16 cellular contexts compared by ENCODE assay signal in the genomic region with DNA sequence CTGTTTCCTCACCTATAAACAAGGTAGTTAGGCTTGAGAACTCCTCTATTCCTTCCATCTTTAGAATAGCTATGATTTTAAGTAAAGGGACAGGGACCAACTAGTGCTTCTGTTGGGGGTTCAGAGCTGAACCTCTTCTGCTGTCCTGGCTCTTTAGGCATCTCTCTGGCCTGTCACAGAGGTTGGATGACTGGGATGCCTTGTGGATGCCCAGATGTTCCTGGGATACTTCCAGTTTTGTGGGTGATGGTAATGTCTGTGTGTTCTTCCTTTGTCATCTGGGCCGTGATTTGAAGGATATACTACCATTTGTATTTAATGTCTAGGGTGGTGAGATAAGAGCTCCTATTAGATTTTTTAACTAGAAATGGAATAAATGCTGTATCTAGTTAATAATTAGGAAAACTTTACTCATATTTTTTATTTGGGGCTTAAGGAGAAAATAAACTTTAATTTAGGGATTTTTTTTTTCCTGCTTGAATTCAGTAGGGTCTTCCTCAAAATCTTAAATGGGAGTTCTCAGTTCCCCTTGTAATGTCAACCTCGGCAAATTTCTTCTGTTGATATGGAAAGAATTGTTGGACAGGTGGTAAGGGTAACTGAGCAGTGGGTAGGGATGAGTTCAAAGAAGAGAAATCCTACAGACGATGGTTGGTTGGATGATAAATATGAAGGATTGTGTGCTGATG. TPM values are rescaled to one million over a fixed set of nuclear protein-coding genes. Genes with fewer than 3 reads are reported as not detected.
A peak's percentile ranks its signal among the peaks of the same experiment; 100 is the strongest.
DNase-seq lines count a peak whose midpoint lies in the region; ATAC-seq and TF ChIP-seq lines count a peak whose summit lies in the region.
"Had no signal": no experiment of that assay in that cellular context is flagged by ENCODE, and none has a peak within 500 bp of the region (broad histone marks: within the 10 kb centered on the region; RNA-seq: fewer than 3 reads in every experiment).

No MANE protein-coding gene starts in this region.

- peak overlapping the region; percentile 49 for H3K4me2 ChIP-seq in skeletal muscle satellite cell (ENCODE audit: low read length)

- H3K27ac Mint-ChIP-seq in endothelial cell (ENCODE audit: unreplicated experiment), result peak overlapping the region; percentile 70
- H3K27ac Mint-ChIP-seq: dendritic cell treated with granulocyte-macrophage colony-stimulating factor and Interleukin-4, amounts not matched to agents 40 ng/mL and 50 ng/mL, for 4 days had no signal

- ATAC-seq in esophagus mucosa, result no peak

- H3K4me1 ChIP-seq in skeletal muscle satellite cell (ENCODE audit: control insufficient read depth, insufficient read depth, low read length), result peaks cover 61% of the 10 kb centered on the region
- H3K4me1 ChIP-seq: prostate gland had no signal

- H3K9ac ChIP-seq in skeletal muscle satellite cell (ENCODE audit: low read depth, low read length), result peak overlapping the region; percentile 47

- TF ChIP-seq CTCF in C4-2B (conservative IDR thresholded peaks at IDR 0.05), result no peak
- TF ChIP-seq CTCF in endothelial cell (IDR thresholded peaks at IDR 0.05; ENCODE audit: unreplicated experiment), result no peak

- H3K36me3 Mint-ChIP-seq in endothelial cell (ENCODE audit: low read depth, unreplicated experiment), result peaks cover 4% of the 10 kb centered on the region

- peak overlapping the region; percentile 57; the same call in 1 of the 2 replicates for H3K27ac ChIP-seq in C4-2B
- H3K27ac ChIP-seq: esophagus squamous epithelium, prostate gland had no signal

- H3K4me3 ChIP-seq in skeletal muscle satellite cell (ENCODE audit: low read length), result no peak overlapping the region
- H3K4me3 ChIP-seq: esophagus squamous epithelium, Peyer's patch, prostate gland had no signal

- no peaks in the 10 kb centered on the region for H3K27me3 ChIP-seq in skeletal muscle satellite cell (ENCODE audit: control insufficient read depth, insufficient read depth, low read length)
- H3K27me3 ChIP-seq: esophagus squamous epithelium, Peyer's patch had no signal

- H3K36me3 ChIP-seq in skeletal muscle satellite cell (ENCODE audit: insufficient read depth, low read length), result peaks cover 4% of the 10 kb centered on the region
- H3K36me3 ChIP-seq: esophagus squamous epithelium, Peyer's patch, prostate gland had no signal

- peaks cover 25% of the 10 kb centered on the region for H3K4me1 Mint-ChIP-seq in endothelial cell (ENCODE audit: unreplicated experiment)

- no peaks in the 10 kb centered on the region for H3K9me3 Mint-ChIP-seq in endothelial cell (ENCODE audit: unreplicated experiment)
- H3K9me3 Mint-ChIP-seq: dendritic cell treated with granulocyte-macrophage colony-stimulating factor and Interleukin-4, amounts not matched to agents 40 ng/mL and 50 ng/mL, for 4 days had no signal

- in situ Hi-C loops in KBM-7 (cut with MboI; ENCODE audit: low pct_unique_long_range_greater_than_20kb, low sequenced_read_pairs), result no loop called here

- DNase-seq in NCI-H69 (lab: John Stamatoyannopoulos, UW), result peak; percentile 70
- DNase-seq in endothelial cell (ENCODE audit: low spot score), result no peak
- no peak for DNase-seq in LoVo (ENCODE audit: low spot score)
- no peak for DNase-seq in NCI-H2081 (lab: John Stamatoyannopoulos, UW)
- DNase-seq in KBM-7, result no peak
- DNase-seq: activated naive CD4-positive, alpha-beta T cell treated with Interleukin-2 at 50 U/mL for 16 hours; esophagus squamous epithelium; hippocampal formation; NCI-H187; NCI-H510A treated with DMSO at 0.1 percent for 48 hours had no signal

- no peak overlapping the region for H3K4me3 Mint-ChIP-seq in endothelial cell (ENCODE audit: unreplicated experiment)
- H3K4me3 Mint-ChIP-seq: dendritic cell treated with granulocyte-macrophage colony-stimulating factor and Interleukin-4, amounts not matched to agents 40 ng/mL and 50 ng/mL, for 4 days had no signal

- H3K27me3 Mint-ChIP-seq in endothelial cell (ENCODE audit: unreplicated experiment), result peaks cover 2% of the 10 kb centered on the region
- H3K27me3 Mint-ChIP-seq: dendritic cell treated with granulocyte-macrophage colony-stimulating factor and Interleukin-4, amounts not matched to agents 40 ng/mL and 50 ng/mL, for 4 days had no signal

- H3K9me3 ChIP-seq in skeletal muscle satellite cell (replicated peaks; ENCODE audit: low read length), result no peaks in the 10 kb centered on the region
- H3K9me3 ChIP-seq: esophagus squamous epithelium, Peyer's patch, prostate gland had no signal

RNA-seq across cellular contexts. Expression of a gene that starts 47.2 kb away (rescaled TPM):
- 265 TPM for total RNA-seq in endothelial cell (ENCODE audit: unreplicated experiment)
- total RNA-seq in skeletal muscle satellite cell (2012; rRNA removed), result 721 and 783 TPM in 2 replicates
- total RNA-seq in esophagus mucosa, result 26.9 TPM
